ENCODE assay signal across 28 cellular contexts in genomic region chrX:51292421-51292820, GRCh38. TPM values are rescaled to one million over a fixed set of nuclear protein-coding genes. Genes with fewer than 3 reads are reported as not detected.
"Had no signal": no experiment of that assay in that cellular context is flagged by ENCODE, and none has a peak within 500 bp of the region (broad histone marks: within the 10 kb centered on the region; RNA-seq: fewer than 3 reads in every experiment).

No MANE protein-coding gene starts in this region.

- FAIRE-seq: urothelium cell line had no signal

- H3K4me1 Mint-ChIP-seq: stimulated activated effector memory CD8-positive, alpha-beta T cell treated with anti-CD3 and anti-CD28 coated beads, Interleukin-12 subunit alpha, Interleukin-12 subunit beta, amount 100 ng/mL, for 72 hours; stimulated activated memory B cell treated with anti-CD40 and anti-IgM and Interleukin-4, amounts not matched to agents 10 μg/mL and 1 μg/mL and 100 μg/mL, for 72 hours; stimulated activated naive CD8-positive, alpha-beta T cell treated with anti-CD3 and anti-CD28 coated beads, Interleukin-15, amount 100 ng/mL, for 72 hours had no signal

- H3K4me1 ChIP-seq: stomach, suprapubic skin, thyroid gland, tibial artery, tibial nerve, transverse colon, upper lobe of left lung, upper lobe of right lung, uterus, vagina had no signal

- H3K27ac Mint-ChIP-seq: stimulated activated effector memory CD8-positive, alpha-beta T cell treated with anti-CD3 and anti-CD28 coated beads, Interleukin-12 subunit alpha, Interleukin-12 subunit beta, amount 100 ng/mL, for 72 hours; stimulated activated memory B cell treated with anti-CD40 and anti-IgM and Interleukin-4, amounts not matched to agents 10 μg/mL and 1 μg/mL and 100 μg/mL, for 72 hours; stimulated activated naive B cell treated with anti-CD40 and anti-IgM and Interleukin-4, amounts not matched to agents 10 μg/mL and 1 μg/mL and 100 μg/mL, for 72 hours; stimulated activated naive CD8-positive, alpha-beta T cell treated with anti-CD3 and anti-CD28 coated beads, Interleukin-15, amount 100 ng/mL, for 72 hours; stimulated activated naive CD8-positive, alpha-beta T cell treated with anti-CD3 and anti-CD28 coated beads, Interleukin-15, Interleukin-2, amounts not matched to agents 100 ng/mL and 50 ng/mL, for 24 hours; type B pancreatic cell had no signal

- H3K36me3 ChIP-seq: stomach, suprapubic skin, thoracic aorta, thyroid gland, tibial artery, tibial nerve, transverse colon, upper lobe of left lung, upper lobe of right lung, uterus, vagina had no signal

- H3K9me3 Mint-ChIP-seq: stimulated activated effector memory CD8-positive, alpha-beta T cell treated with anti-CD3 and anti-CD28 coated beads, Interleukin-12 subunit alpha, Interleukin-12 subunit beta, amount 100 ng/mL, for 72 hours; stimulated activated memory B cell treated with anti-CD40 and anti-IgM and Interleukin-4, amounts not matched to agents 10 μg/mL and 1 μg/mL and 100 μg/mL, for 72 hours; stimulated activated naive B cell treated with anti-CD40 and anti-IgM and Interleukin-4, amounts not matched to agents 10 μg/mL and 1 μg/mL and 100 μg/mL, for 72 hours; stimulated activated naive CD8-positive, alpha-beta T cell treated with anti-CD3 and anti-CD28 coated beads, Interleukin-15, amount 100 ng/mL, for 72 hours; stimulated activated naive CD8-positive, alpha-beta T cell treated with anti-CD3 and anti-CD28 coated beads, Interleukin-15, Interleukin-2, amounts not matched to agents 100 ng/mL and 50 ng/mL, for 24 hours had no signal

- H3K27ac ChIP-seq: stomach, suprapubic skin, thoracic aorta, thyroid gland, tibial artery, tibial nerve, transverse colon, upper lobe of left lung, upper lobe of right lung, uterus, vagina had no signal

- H3K4me3 ChIP-seq: stomach, suprapubic skin, thoracic aorta, thyroid gland, tibial artery, tibial nerve, transverse colon, upper lobe of left lung, upper lobe of right lung, uterus, vagina had no signal

- H3K36me3 Mint-ChIP-seq: stimulated activated effector memory CD8-positive, alpha-beta T cell treated with anti-CD3 and anti-CD28 coated beads, Interleukin-12 subunit alpha, Interleukin-12 subunit beta, amount 100 ng/mL, for 72 hours; type B pancreatic cell had no signal

- H3K9me3 ChIP-seq: stomach, suprapubic skin, thoracic aorta, thyroid gland, tibial artery, tibial nerve, transverse colon, upper lobe of left lung, upper lobe of right lung, uterus, vagina had no signal

- H3K27me3 ChIP-seq: stomach, suprapubic skin, thyroid gland, tibial artery, transverse colon, upper lobe of left lung, upper lobe of right lung, uterus, vagina had no signal

- H3K4me3 Mint-ChIP-seq: stimulated activated effector memory CD8-positive, alpha-beta T cell treated with anti-CD3 and anti-CD28 coated beads, Interleukin-12 subunit alpha, Interleukin-12 subunit beta, amount 100 ng/mL, for 72 hours; stimulated activated memory B cell treated with anti-CD40 and anti-IgM and Interleukin-4, amounts not matched to agents 10 μg/mL and 1 μg/mL and 100 μg/mL, for 72 hours; stimulated activated naive B cell treated with anti-CD40 and anti-IgM and Interleukin-4, amounts not matched to agents 10 μg/mL and 1 μg/mL and 100 μg/mL, for 72 hours; stimulated activated naive CD8-positive, alpha-beta T cell treated with anti-CD3 and anti-CD28 coated beads, Interleukin-15, amount 100 ng/mL, for 72 hours; stimulated activated naive CD8-positive, alpha-beta T cell treated with anti-CD3 and anti-CD28 coated beads, Interleukin-15, Interleukin-2, amounts not matched to agents 100 ng/mL and 50 ng/mL, for 24 hours; type B pancreatic cell had no signal

- DNase-seq: stimulated activated CD4-positive, alpha-beta T cell treated with anti-CD3 and anti-CD28 coated beads, Interleukin-2, amount 100 ng/mL, for 48 hours; stimulated activated CD4-positive, alpha-beta T cell treated with anti-CD3 and anti-CD28 coated beads, Interleukin-4, amount 100 ng/mL, for 1 hour; stimulated activated CD4-positive, alpha-beta T cell treated with anti-CD3 and anti-CD28 coated beads, Interleukin-4, amount 100 ng/mL, for 24 hours; stimulated activated CD4-positive, alpha-beta T cell treated with anti-CD3 and anti-CD28 coated beads, Interleukin-4, amount 100 ng/mL, for 4 hours; stimulated activated CD8-positive, alpha-beta memory T cell treated with anti-CD3 and anti-CD28 coated beads, Interleukin-4, amount 100 ng/mL, for 48 hours; stimulated activated naive B cell treated with anti-CD40 and anti-IgM and Interleukin-4, amounts not matched to agents 10 μg/mL and 1 μg/mL and 100 μg/mL, for 72 hours; stimulated activated naive CD4-positive, alpha-beta T cell; stimulated activated naive CD4-positive, alpha-beta T cell treated with Interleukin-2 at 50 U/mL for 16 hours; stimulated activated naive CD8-positive, alpha-beta T cell treated with anti-CD3 and anti-CD28 coated beads, Interleukin-15, amount 100 ng/mL, for 72 hours; stimulated activated naive CD8-positive, alpha-beta T cell treated with anti-CD3 and anti-CD28 coated beads, Interleukin-15, Interleukin-2, amounts not matched to agents 100 U/mL and 50 U/mL, for 24 hours; stomach; substantia nigra; thyroid gland; tibial artery; transverse colon; trophoblast cell; upper lobe of left lung; upper lobe of right lung; uterus had no signal

- H3K27me3 Mint-ChIP-seq: stimulated activated memory B cell treated with anti-CD40 and anti-IgM and Interleukin-4, amounts not matched to agents 10 μg/mL and 1 μg/mL and 100 μg/mL, for 72 hours; stimulated activated naive CD8-positive, alpha-beta T cell treated with anti-CD3 and anti-CD28 coated beads, Interleukin-15, amount 100 ng/mL, for 72 hours; stimulated activated naive CD8-positive, alpha-beta T cell treated with anti-CD3 and anti-CD28 coated beads, Interleukin-15, Interleukin-2, amounts not matched to agents 100 ng/mL and 50 ng/mL, for 24 hours; type B pancreatic cell had no signal

RNA-seq across cellular contexts. Expression of gene NUDT10, which starts 40.2 kb away (rescaled TPM):
- total RNA-seq: upper lobe of right lung had no signal
